ENCODE assay signal across 8 cellular contexts in the genomic region with DNA sequence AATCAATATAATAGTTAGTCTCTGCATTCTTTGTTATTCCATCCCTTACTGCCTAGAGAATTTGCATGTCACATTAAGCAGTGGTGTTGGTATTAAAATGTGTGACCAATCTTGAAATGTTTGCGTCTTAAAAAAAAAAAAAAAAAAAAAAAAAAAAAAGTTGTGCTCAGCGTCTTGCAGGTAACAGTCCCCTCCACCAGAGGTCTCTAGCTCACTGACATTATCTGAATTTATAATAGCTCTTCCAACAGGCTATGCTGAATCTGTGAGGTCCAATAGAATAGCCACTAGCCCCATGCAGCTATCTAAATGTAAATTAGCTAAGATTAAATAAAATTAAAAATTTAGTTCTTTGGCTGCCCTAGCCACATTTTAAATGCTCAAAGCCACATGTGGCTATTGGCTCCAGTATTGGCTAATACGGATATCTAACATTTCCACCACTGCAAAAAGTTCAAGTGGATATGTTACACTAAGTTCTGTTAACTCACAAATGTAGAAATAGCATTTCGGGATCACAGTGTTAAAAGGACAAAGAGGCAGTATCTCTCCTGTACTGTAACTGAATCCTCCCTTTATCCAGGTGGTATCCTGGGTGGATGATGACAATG. TPM values are rescaled to one million over a fixed set of nuclear protein-coding genes. Genes with fewer than 3 reads are reported as not detected.
DNase-seq lines count a peak whose midpoint lies in the region; ATAC-seq and TF ChIP-seq lines count a peak whose summit lies in the region.

No MANE protein-coding gene starts in this region.

- no peak for TF ChIP-seq POLR2A in tibial nerve (IDR thresholded peaks at IDR 0.05)

- CTCF ChIA-PET in activated CD8-positive, alpha-beta T cell treated with anti-CD3 and anti-CD28 coated beads for 36 hours (lab: Charles Lee) = interaction anchor here (0.7 to 4.3 kb wide), 23 partner anchors 9 to 718 kb away, joined by 3 to 40 read pairs (median 4); no protein-coding TSS in a partner anchor

- TF ChIP-seq EP300 in tibial nerve (IDR thresholded peaks at IDR 0.05) = no peak

- H3K4me1 ChIP-seq in hepatocyte (ENCODE audit: insufficient read depth) (no peaks in the 10 kb centered on the region), tibial nerve (no peaks in the 10 kb centered on the region)

- H3K27me3 ChIP-seq in hepatocyte (peaks cover 16% of the 10 kb centered on the region), tibial nerve (no peaks in the 10 kb centered on the region)

- no peak overlapping the region for H3K27ac Mint-ChIP-seq in HFFc6
- H3K27ac Mint-ChIP-seq in activated CD8-positive, alpha-beta T cell treated with anti-CD3 and anti-CD28 coated beads for 36 hours = no peak overlapping the region

- H2AFZ ChIP-seq in hepatocyte = no peak overlapping the region

- H3K36me3 ChIP-seq in hepatocyte (replicated peaks; ENCODE audit: insufficient read depth, low read depth) (no peaks in the 10 kb centered on the region), tibial nerve (no peaks in the 10 kb centered on the region)

- H3K4me3 ChIP-seq in hepatocyte = no peak overlapping the region
- H3K4me3 ChIP-seq in tibial nerve = no peak overlapping the region

- peak; percentile 83 for TF ChIP-seq CTCF in HFFc6 (IDR thresholded peaks at IDR 0.05)
- TF ChIP-seq CTCF in activated CD8-positive, alpha-beta T cell treated with anti-CD3 and anti-CD28 coated beads for 36 hours (IDR thresholded peaks at IDR 0.05) = peak; percentile 58
- peak; percentile 67 for TF ChIP-seq CTCF in hepatocyte (IDR thresholded peaks at IDR 0.05; ENCODE audit: poor library complexity)
- TF ChIP-seq CTCF in tibial nerve (IDR thresholded peaks at IDR 0.05) = peak; percentile 26 to 62 (median 39)

- intact Hi-C loops in activated CD8-positive, alpha-beta T cell treated with anti-CD3 and anti-CD28 coated beads for 36 hours (cut with micrococcal nuclease) = loop anchor here (2.0 kb wide), 1 partner anchor 51 kb away; no protein-coding TSS in a partner anchor

- H3K27me3 Mint-ChIP-seq in HFFc6 (ENCODE audit: insufficient read depth) = peaks cover 6% of the 10 kb centered on the region
- peaks cover 8% of the 10 kb centered on the region for H3K27me3 Mint-ChIP-seq in activated CD8-positive, alpha-beta T cell treated with anti-CD3 and anti-CD28 coated beads for 36 hours

- no peaks in the 10 kb centered on the region for H3K9me2 ChIP-seq in hepatocyte (replicated peaks; ENCODE audit: insufficient read depth)

- no peaks in the 10 kb centered on the region for H3K36me3 Mint-ChIP-seq in HFFc6 (ENCODE audit: low read depth)
- no peaks in the 10 kb centered on the region for H3K36me3 Mint-ChIP-seq in activated CD8-positive, alpha-beta T cell treated with anti-CD3 and anti-CD28 coated beads for 36 hours (ENCODE audit: low read depth)

- H3K9me3 ChIP-seq in hepatocyte (ENCODE audit: low read depth) = no peaks in the 10 kb centered on the region
- H3K9me3 ChIP-seq in tibial nerve = no peaks in the 10 kb centered on the region

- peak; percentile 51 for DNase-seq in EH (ENCODE audit: low read depth)
- peak; percentile 54 for DNase-seq in HFFc6
- peak; percentile 85 for DNase-seq in NCI-H2107 (lab: John Stamatoyannopoulos, UW)
- DNase-seq in activated CD8-positive, alpha-beta T cell treated with anti-CD3 and anti-CD28 coated beads for 36 hours = peak; percentile 20
- DNase-seq in hepatocyte (ENCODE audit: low spot score) = peak; percentile 72
- DNase-seq in tibial nerve (ENCODE audit: low spot score in 2 of 2) = peak in 1 of 2 donors; percentile 16
- no peak for DNase-seq in ecto neural progenitor cell (ENCODE audit: low spot score)

- WGBS in hepatocyte (ENCODE audit: low lambda C conversion rate, missing lambda C conversion rate) = 38% methylated on average over 4 of the region's 4 CpGs
- WGBS in tibial nerve, 2 donors = 39 to 46% methylated on average over 4 of the region's 4 CpGs

- POLR2A ChIA-PET in activated CD8-positive, alpha-beta T cell treated with anti-CD3 and anti-CD28 coated beads for 36 hours (lab: Charles Lee) = no interaction called here

- no peak overlapping the region for H3K4me3 Mint-ChIP-seq in HFFc6
- no peak overlapping the region for H3K4me3 Mint-ChIP-seq in activated CD8-positive, alpha-beta T cell treated with anti-CD3 and anti-CD28 coated beads for 36 hours

- H3K4me1 Mint-ChIP-seq in HFFc6 (ENCODE audit: low read depth) = no peaks in the 10 kb centered on the region
- no peaks in the 10 kb centered on the region for H3K4me1 Mint-ChIP-seq in activated CD8-positive, alpha-beta T cell treated with anti-CD3 and anti-CD28 coated beads for 36 hours (ENCODE audit: low read depth)

- H4K20me1 ChIP-seq in hepatocyte (ENCODE audit: insufficient read depth, poor library complexity, severe bottlenecking) = no peaks in the 10 kb centered on the region

- no peak overlapping the region for H3K4me2 ChIP-seq in hepatocyte

- H3K79me2 ChIP-seq in hepatocyte = no peaks in the 10 kb centered on the region

- no peak overlapping the region for H3K27ac ChIP-seq in hepatocyte
- H3K27ac ChIP-seq in tibial nerve = no peak overlapping the region

- ATAC-seq in activated CD8-positive, alpha-beta T cell treated with anti-CD3 and anti-CD28 coated beads for 36 hours = peak; percentile 58
- ATAC-seq in GM18867 (IDR thresholded peaks at IDR 0.05; ENCODE audit: unreplicated experiment) = no peak

- no peaks in the 10 kb centered on the region for H3K9me3 Mint-ChIP-seq in HFFc6
- no peaks in the 10 kb centered on the region for H3K9me3 Mint-ChIP-seq in activated CD8-positive, alpha-beta T cell treated with anti-CD3 and anti-CD28 coated beads for 36 hours

RNA-seq across cellular contexts. Expression of a gene that starts 28.7 kb away (rescaled TPM):
- not detected for total RNA-seq in HFFc6 (2021; fragmentation: NEBNext Ultra II Directional; extraction: Animal tissue kit (Norgen Biotek cat#: 25700))
- total RNA-seq in activated CD8-positive, alpha-beta T cell treated with anti-CD3 and anti-CD28 coated beads for 36 hours = not detected
- not detected in 2 replicates for total RNA-seq in hepatocyte
- not detected in 2 replicates for polyA plus RNA-seq in hepatocyte
- total RNA-seq in tibial nerve = not detected

RNA-seq across cellular contexts. Expression of a gene that starts 33.7 kb away (rescaled TPM):
- total RNA-seq in HFFc6 (2021; fragmentation: NEBNext Ultra II Directional; extraction: Animal tissue kit (Norgen Biotek cat#: 25700)) = not detected
- under 1 TPM in 1 of 2 experiments, not detected in 1; 0.25 TPM for total RNA-seq in activated CD8-positive, alpha-beta T cell treated with anti-CD3 and anti-CD28 coated beads for 36 hours
- total RNA-seq in hepatocyte = 2.7 and 4.7 TPM in 2 replicates
- polyA plus RNA-seq in hepatocyte = 2.2 and 7.3 TPM in 2 replicates
- not detected for total RNA-seq in tibial nerve
